Comparison of ENCODE assay signal across 21 cellular contexts in the genomic region with DNA sequence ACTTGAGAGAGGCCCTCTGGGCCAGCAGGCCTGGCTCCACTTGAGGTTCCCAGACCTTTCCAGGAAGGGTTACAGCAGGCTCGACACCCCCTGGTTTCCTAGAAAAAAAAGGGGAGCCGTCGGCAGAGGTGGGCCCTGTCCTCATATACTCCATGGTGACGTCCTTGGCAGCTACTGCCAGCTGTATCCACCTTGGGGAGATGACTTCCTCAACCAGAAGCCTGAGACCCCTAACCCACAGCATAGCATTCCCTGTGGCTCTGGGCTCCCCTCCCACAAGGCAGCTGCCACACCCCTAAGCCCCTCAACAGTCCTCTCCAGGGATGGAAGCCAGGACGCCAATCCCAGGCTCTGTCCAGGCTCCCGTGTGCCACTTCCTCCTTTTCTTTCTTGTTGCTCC.
"Had no signal": no experiment of that assay in that cellular context is flagged by ENCODE, and none has a peak within 500 bp of the region (broad histone marks: within the 10 kb centered on the region; RNA-seq: fewer than 3 reads in every experiment).

No MANE protein-coding gene starts in this region.

- FAIRE-seq: endothelial cell of umbilical vein, kidney, small intestine had no signal

- H3K4me3 Mint-ChIP-seq: memory B cell, naive B cell, nephron had no signal

- H3K4me3 ChIP-seq: colonic mucosa, left ventricle myocardium inferior, lower lobe of right lung, right atrium auricular region, upper lobe of left lung had no signal

- H3K4me1 Mint-ChIP-seq: memory B cell, naive B cell had no signal

- H3K36me3 ChIP-seq: colonic mucosa, left ventricle myocardium inferior, lower lobe of right lung, neutrophil, right atrium auricular region, upper lobe of left lung had no signal

- H3K27me3 ChIP-seq: colonic mucosa, foreskin keratinocyte, neutrophil, right atrium auricular region, upper lobe of left lung had no signal

- H3K27ac ChIP-seq: colonic mucosa, foreskin keratinocyte, left ventricle myocardium inferior, lower lobe of right lung, neutrophil, right atrium auricular region, upper lobe of left lung had no signal

- ATAC-seq: foreskin keratinocyte, left cardiac atrium had no signal

- H3K36me3 Mint-ChIP-seq: memory B cell, naive B cell had no signal

- DNase-seq: cerebellar nuclear complex; colonic mucosa; dermis blood vessel endothelial cell; erythroblast; foreskin keratinocyte; left cardiac atrium; left ventricle myocardium inferior; lower lobe of right lung; midbrain; naive B cell; posterior cingulate gyrus; small intestine; stimulated activated CD4-positive, alpha-beta T cell treated with anti-CD3 and anti-CD28 coated beads, Interleukin-12 subunit alpha, Interleukin-12 subunit beta, amount 100 ng/mL, for 4 hours; stimulated activated naive CD4-positive, alpha-beta T cell treated with Interleukin-2 at 50 U/mL for 16 hours had no signal

- H3K4me1 ChIP-seq: colonic mucosa, left ventricle myocardium inferior, lower lobe of right lung, right atrium auricular region, upper lobe of left lung had no signal

- H3K27ac Mint-ChIP-seq: memory B cell, nephron had no signal

- H3K9me3 ChIP-seq: colonic mucosa, lower lobe of right lung, neutrophil, right atrium auricular region, upper lobe of left lung had no signal
